ENCODE assay signal across 8 cellular contexts in the genomic region with DNA sequence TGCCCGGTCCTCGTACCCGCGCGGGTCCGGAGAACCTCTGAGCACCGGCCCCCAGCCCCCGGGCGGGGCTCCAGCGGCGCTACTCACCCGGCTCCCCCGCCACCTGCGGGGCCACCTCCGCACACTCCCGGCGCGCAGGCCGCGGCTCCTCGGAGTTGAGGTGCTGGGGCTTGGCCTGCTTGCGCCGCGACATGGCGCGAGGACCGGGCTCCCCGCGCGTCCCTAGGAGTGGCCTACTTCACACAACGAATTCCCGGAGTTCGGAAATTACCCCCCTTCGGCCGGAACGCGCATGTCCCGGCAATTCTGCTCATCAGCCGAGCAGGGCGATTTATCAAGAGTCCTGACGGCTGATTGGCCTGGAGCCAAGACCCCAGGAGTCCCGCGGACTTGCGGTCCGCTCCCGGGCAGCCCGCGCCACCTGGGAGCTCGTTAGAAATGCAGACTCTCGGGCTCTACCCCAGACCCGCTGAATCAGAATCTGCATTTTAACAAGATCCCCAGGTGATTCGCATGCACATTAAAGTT.
DNase-seq lines count a peak whose midpoint lies in the region; ATAC-seq, FAIRE-seq and TF ChIP-seq lines count a peak whose summit lies in the region.

No MANE protein-coding gene starts in this region.

- peaks cover 0 to 38% (median 7%) of the 10 kb centered on the region in 3 experiments for H3K27me3 ChIP-seq in neuronal stem cell (ENCODE audit: control insufficient read depth in 3 of 3, insufficient read depth in 3 of 3, low read depth in 1 of 3, low read length in 3 of 3)

- no peaks in the 10 kb centered on the region for H3K79me1 ChIP-seq in neuronal stem cell (ENCODE audit: low read depth, low read length)

- H4K91ac ChIP-seq in neuronal stem cell (ENCODE audit: low read depth, low read length, poor library complexity), result no peak overlapping the region

- peak overlapping the region; percentile 67 for H2BK12ac ChIP-seq in neuronal stem cell (ENCODE audit: low read length)

- H3K27ac ChIP-seq in SK-N-MC (no peak overlapping the region), neuronal stem cell (replicated peaks; ENCODE audit: low read length) (no peak overlapping the region)

- no peak overlapping the region for H2BK120ac ChIP-seq in neuronal stem cell (ENCODE audit: low read depth, low read length)

- peaks cover 4 to 12% of the 10 kb centered on the region in 2 donors for H3K4me1 ChIP-seq in neuronal stem cell (ENCODE audit: control insufficient read depth in 2 of 2, insufficient read depth in 1 of 2, low read depth in 1 of 2, low read length in 2 of 2)

- no peak overlapping the region for H3K23ac ChIP-seq in neuronal stem cell (ENCODE audit: low read depth, low read length, poor library complexity)

- H4K8ac ChIP-seq in neuronal stem cell (ENCODE audit: low read depth, low read length), result peak overlapping the region; percentile 9

- no CpG with 5 or more reads among the region's 52 CpGs for WGBS in neuronal stem cell (ENCODE audit: extremely low coverage in 2 of 2, insufficient read length in 2 of 2, insufficient replicate concordance in 1 of 2), 2 donors

- H3K4me3 ChIP-seq in SK-N-MC (peak overlapping the region; percentile 42; the same call in 1 of the 2 replicates), fibroblast of the aortic adventitia (ENCODE audit: low read depth, low read length) (peak overlapping the region; percentile 61), neuronal stem cell (ENCODE audit: low read length in 2 of 2) (peak overlapping the region; percentile 62 to 75)

- H3K36me3 ChIP-seq in SK-N-MC (ENCODE audit: insufficient read depth, low read length) (no peaks in the 10 kb centered on the region), neuronal stem cell (replicated peaks in 1 of 2; ENCODE audit: control insufficient read depth in 2 of 2, insufficient read depth in 2 of 2, low read length in 2 of 2) (no peaks in the 10 kb centered on the region)

- peak overlapping the region; percentile 57 for H2AK5ac ChIP-seq in neuronal stem cell (ENCODE audit: low read depth, low read length)

- H3K14ac ChIP-seq in neuronal stem cell (ENCODE audit: low read length), result no peak overlapping the region

- H3K4ac ChIP-seq in neuronal stem cell (ENCODE audit: low read length), result no peak overlapping the region

- no peak for TF ChIP-seq CTCF in fibroblast of the aortic adventitia (IDR thresholded peaks at IDR 0.05; ENCODE audit: insufficient read depth, low read length)

- H3K18ac ChIP-seq in neuronal stem cell (ENCODE audit: low read length), result peak overlapping the region; percentile 83

- H2BK5ac ChIP-seq in neuronal stem cell (ENCODE audit: low read length), result peak overlapping the region; percentile 3

- ATAC-seq in HG02973 (IDR thresholded peaks at IDR 0.05; ENCODE audit: unreplicated experiment), result no peak
- no peak for ATAC-seq in HG03280 (IDR thresholded peaks at IDR 0.05; ENCODE audit: unreplicated experiment)
- ATAC-seq in GM18520 (IDR thresholded peaks at IDR 0.05; ENCODE audit: unreplicated experiment), result no peak
- no peak for ATAC-seq in HG02571 (IDR thresholded peaks at IDR 0.05; ENCODE audit: unreplicated experiment)

- peak; percentile 27 for DNase-seq in GM12892 (ENCODE audit: insufficient read length)
- no peak for DNase-seq in SK-N-MC (ENCODE audit: low read depth, low spot score)
- peak; percentile 27 for DNase-seq in fibroblast of the aortic adventitia (ENCODE audit: low read depth)
- DNase-seq in neuronal stem cell (ENCODE audit: low spot score), result peak; percentile 40

- H2BK15ac ChIP-seq in neuronal stem cell (ENCODE audit: low read length), result peak overlapping the region; percentile 61

- H3K9ac ChIP-seq in SK-N-MC (ENCODE audit: insufficient read length) (no peak overlapping the region), neuronal stem cell (ENCODE audit: low read depth, low read length, poor library complexity) (peak overlapping the region; percentile 67)

- peak overlapping the region; percentile 97 for H3K4me2 ChIP-seq in neuronal stem cell (ENCODE audit: insufficient read depth, low read length, poor library complexity, severe bottlenecking)

- FAIRE-seq in GM12892 (lab: Jason Lieb, UNC), result no peak

- TF ChIP-seq POLR2A in GM12892 (IDR thresholded peaks at IDR 0.05; ENCODE audit: low read depth, low read length), result no peak

- H2AFZ ChIP-seq in neuronal stem cell (ENCODE audit: low read length), result peak overlapping the region; percentile 94

- H3K9me3 ChIP-seq in SK-N-MC (ENCODE audit: low read depth, low read length) (no peaks in the 10 kb centered on the region), neuronal stem cell (replicated peaks in 1 of 2; ENCODE audit: control insufficient read depth in 2 of 2, insufficient read depth in 1 of 2, low read depth in 1 of 2, low read length in 2 of 2) (no peaks in the 10 kb centered on the region)
